1 cellular context compared by ENCODE assay signal in genomic region chr4:31620476-31620875, GRCh38.
A peak's percentile ranks its signal among the peaks of the same experiment; 100 is the strongest.
TF ChIP-seq lines count a peak whose summit lies in the region.

No MANE protein-coding gene starts in this region.

TF ChIP-seq in IMR-90, 13 proteins besides CTCF, POLR2A, EP300 and RAD21 (continued from another document):
- no peak for TF ChIP-seq ELK1 (IDR thresholded peaks at IDR 0.05; ENCODE audit: borderline replicate concordance, low read depth, low read length)
- no peak for TF ChIP-seq RFX5 (IDR thresholded peaks at IDR 0.05; ENCODE audit: low read depth, low read length)
- 0 out of 2 replicates have a peak, but pooled peaks have one; percentile 13 for TF ChIP-seq CEBPB (IDR thresholded peaks at IDR 0.05; ENCODE audit: low read depth, low read length)
- no peak for TF ChIP-seq FOS (IDR thresholded peaks at IDR 0.05; ENCODE audit: low read depth, low read length)
